Comparison of ENCODE assay signal across 10 cellular contexts in the genomic region with DNA sequence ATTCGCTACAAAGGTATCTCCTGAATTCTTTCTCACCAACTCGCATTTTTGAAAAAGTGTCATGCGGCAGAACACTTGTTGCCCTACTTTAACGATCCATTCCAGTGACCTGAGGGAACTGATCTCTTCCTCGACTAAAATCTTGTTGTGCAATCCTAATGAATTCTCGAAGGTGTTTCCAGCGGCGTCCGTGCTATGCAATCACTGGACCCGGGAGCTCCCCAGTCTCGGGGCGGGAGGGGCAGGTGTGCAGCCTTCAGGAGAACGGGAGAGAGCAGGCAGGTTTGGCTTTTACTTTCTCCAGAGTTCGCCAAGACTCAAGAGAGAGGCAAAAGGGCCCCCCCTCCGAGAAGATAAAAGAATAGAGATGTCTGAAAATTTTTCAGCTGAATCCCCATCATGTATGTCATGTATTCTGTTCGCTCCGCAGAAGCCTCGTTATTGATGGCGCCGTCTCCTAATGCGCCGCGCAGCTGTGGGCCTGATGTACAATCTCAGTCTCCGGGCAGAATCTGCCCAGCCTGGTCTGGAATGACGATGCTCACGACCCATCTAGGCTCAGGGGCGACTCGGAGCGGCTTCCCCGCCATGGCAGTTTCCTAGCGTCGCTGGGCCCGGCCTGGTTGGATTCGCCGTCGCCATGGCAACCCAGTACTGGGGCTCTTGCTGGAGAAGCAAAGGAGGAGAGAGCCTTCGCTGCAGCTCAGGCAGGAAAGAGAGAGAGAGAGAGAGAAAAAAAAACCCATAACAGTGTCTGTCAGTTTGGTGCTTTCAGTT. TPM values are rescaled to one million over a fixed set of nuclear protein-coding genes. Genes with fewer than 3 reads are reported as not detected.
A peak's percentile ranks its signal among the peaks of the same experiment; 100 is the strongest.
DNase-seq lines count a peak whose midpoint lies in the region; ATAC-seq and TF ChIP-seq lines count a peak whose summit lies in the region.
"Had no signal": no experiment of that assay in that cellular context is flagged by ENCODE, and none has a peak within 500 bp of the region (broad histone marks: within the 10 kb centered on the region; RNA-seq: fewer than 3 reads in every experiment).

No MANE protein-coding gene starts in this region.

- H3K9me3 Mint-ChIP-seq in activated CD4-positive, alpha-beta T cell treated with anti-CD3 and anti-CD28 coated beads for 36 hours (ENCODE audit: low read depth): peaks cover 5% of the 10 kb centered on the region
- H3K9me3 Mint-ChIP-seq: activated naive CD4-positive, alpha-beta T cell treated with anti-CD3 and anti-CD28 coated beads, Interleukin-2, amount 50 U/mL, for 24 hours had no signal

- H3K4me2 ChIP-seq in osteoblast (ENCODE audit: insufficient read depth, low read length): peak overlapping the region; percentile 69

- DNase-seq in COR-L47 (lab: John Stamatoyannopoulos, UW) (peak; percentile 79), NCI-H526 (lab: John Stamatoyannopoulos, UW) (peak; percentile 71 to 85), foreskin fibroblast (peak; percentile 69 to 83), osteoblast (ENCODE audit: insufficient read length, low spot score, missing footprints) (no peak)
- no peak for DNase-seq in activated CD8-positive, alpha-beta memory T cell treated with anti-CD3 and anti-CD28 coated beads for 24 hours
- no peak for DNase-seq in activated naive CD4-positive, alpha-beta T cell (lab: John Stamatoyannopoulos, UW)
- DNase-seq in activated CD4-positive, alpha-beta T cell treated with anti-CD3 and anti-CD28 coated beads for 36 hours: no peak
- DNase-seq: natural killer cell had no signal

- peaks cover 5% of the 10 kb centered on the region for H3K36me3 Mint-ChIP-seq in activated CD4-positive, alpha-beta T cell treated with anti-CD3 and anti-CD28 coated beads for 36 hours (ENCODE audit: low read depth)

- H3K27me3 ChIP-seq in osteoblast (ENCODE audit: insufficient read depth, low read length): peaks cover 44% of the 10 kb centered on the region

- peaks cover 4% of the 10 kb centered on the region for H3K4me1 Mint-ChIP-seq in activated CD4-positive, alpha-beta T cell treated with anti-CD3 and anti-CD28 coated beads for 36 hours
- H3K4me1 Mint-ChIP-seq: activated naive CD4-positive, alpha-beta T cell treated with anti-CD3 and anti-CD28 coated beads, Interleukin-2, amount 50 U/mL, for 24 hours had no signal

- H3K27ac Mint-ChIP-seq in activated CD4-positive, alpha-beta T cell treated with anti-CD3 and anti-CD28 coated beads for 36 hours: no peak overlapping the region
- H3K27ac Mint-ChIP-seq: activated naive CD4-positive, alpha-beta T cell treated with anti-CD3 and anti-CD28 coated beads, Interleukin-2, amount 50 U/mL, for 24 hours; natural killer cell had no signal

- no peaks in the 10 kb centered on the region for H3K9me3 ChIP-seq in osteoblast (ENCODE audit: low read depth, low read length)

- CTCF ChIA-PET in activated CD4-positive, alpha-beta T cell treated with anti-CD3 and anti-CD28 coated beads for 36 hours (lab: Charles Lee): interaction anchor here (0.6 kb wide), 1 partner anchor 93 kb away, joined by 5 read pairs; no protein-coding TSS in a partner anchor

- no peak overlapping the region for H3K27ac ChIP-seq in osteoblast (ENCODE audit: low read depth, low read length)

- peak overlapping the region; percentile 69 for H2AFZ ChIP-seq in osteoblast (ENCODE audit: low read length)

- peaks cover 5% of the 10 kb centered on the region for H3K4me1 ChIP-seq in osteoblast (ENCODE audit: insufficient read depth, low read length)

- ATAC-seq in HG03439 (IDR thresholded peaks at IDR 0.05; ENCODE audit: unreplicated experiment): no peak
- ATAC-seq in activated CD4-positive, alpha-beta T cell treated with anti-CD3 and anti-CD28 coated beads for 36 hours: no peak
- ATAC-seq: natural killer cell had no signal

- H3K27me3 Mint-ChIP-seq in activated CD4-positive, alpha-beta T cell treated with anti-CD3 and anti-CD28 coated beads for 36 hours: no peaks in the 10 kb centered on the region
- H3K27me3 Mint-ChIP-seq: activated naive CD4-positive, alpha-beta T cell treated with anti-CD3 and anti-CD28 coated beads, Interleukin-2, amount 50 U/mL, for 24 hours had no signal

- H3K4me3 ChIP-seq in foreskin fibroblast (ENCODE audit: low read depth in 1 of 2, low read length in 2 of 2) (peak overlapping the region; percentile 26 to 46), osteoblast (ENCODE audit: insufficient read depth, low read length) (peak overlapping the region; percentile 63)

- TF ChIP-seq CTCF in foreskin fibroblast (IDR thresholded peaks at IDR 0.05; ENCODE audit: low read depth, low read length) (no peak), osteoblast (IDR thresholded peaks at IDR 0.05; ENCODE audit: extremely low read depth, low read depth, low read length) (no peak)

- no peaks in the 10 kb centered on the region for H3K36me3 ChIP-seq in osteoblast (ENCODE audit: insufficient read depth, low read length)

- no peak overlapping the region for H3K4me3 Mint-ChIP-seq in activated CD4-positive, alpha-beta T cell treated with anti-CD3 and anti-CD28 coated beads for 36 hours
- H3K4me3 Mint-ChIP-seq: activated naive CD4-positive, alpha-beta T cell treated with anti-CD3 and anti-CD28 coated beads, Interleukin-2, amount 50 U/mL, for 24 hours; natural killer cell had no signal

- POLR2A ChIA-PET in activated CD4-positive, alpha-beta T cell treated with anti-CD3 and anti-CD28 coated beads for 36 hours (lab: Charles Lee): no interaction called here

- H4K20me1 ChIP-seq in osteoblast (ENCODE audit: insufficient read depth, low read length): no peaks in the 10 kb centered on the region

- no peaks in the 10 kb centered on the region for H3K79me2 ChIP-seq in osteoblast (ENCODE audit: insufficient read depth, low read length)

- intact Hi-C loops in activated CD4-positive, alpha-beta T cell treated with anti-CD3 and anti-CD28 coated beads for 36 hours (cut with DNase I, micrococcal nuclease): no loop called here

RNA-seq across cellular contexts. Expression of a gene that starts 38.3 kb away (rescaled TPM):
- 3.3 and 3.8 TPM in 2 replicates for total RNA-seq in osteoblast
- 1 to 10 TPM; 5.3 TPM for total RNA-seq in activated CD4-positive, alpha-beta T cell treated with anti-CD3 and anti-CD28 coated beads for 36 hours

Comparison
In these comparisons a context has a peak if more than half of its experiments do, and no peak if none do; other contexts are left out.
1. DNase-seq: peak in COR-L47 (single experiment), NCI-H526 (2 of 2) and foreskin fibroblast (2 of 2); none in osteoblast (single experiment), activated CD8-positive, alpha-beta memory T cell treated with anti-CD3 and anti-CD28 coated beads for 24 hours (single experiment), activated naive CD4-positive, alpha-beta T cell (0 of 4) and activated CD4-positive, alpha-beta T cell treated with anti-CD3 and anti-CD28 coated beads for 36 hours (single experiment).